Comparison of ENCODE assay signal across 2 cellular contexts in genomic region chr12:51369581-51369980, GRCh38.
TF ChIP-seq lines count a peak whose summit lies in the region.

No MANE protein-coding gene starts in this region.

TF ChIP-seq in IMR-90, 13 proteins besides CTCF, POLR2A, EP300 and RAD21 (continued from another document):
- TF ChIP-seq, protein P1, sequence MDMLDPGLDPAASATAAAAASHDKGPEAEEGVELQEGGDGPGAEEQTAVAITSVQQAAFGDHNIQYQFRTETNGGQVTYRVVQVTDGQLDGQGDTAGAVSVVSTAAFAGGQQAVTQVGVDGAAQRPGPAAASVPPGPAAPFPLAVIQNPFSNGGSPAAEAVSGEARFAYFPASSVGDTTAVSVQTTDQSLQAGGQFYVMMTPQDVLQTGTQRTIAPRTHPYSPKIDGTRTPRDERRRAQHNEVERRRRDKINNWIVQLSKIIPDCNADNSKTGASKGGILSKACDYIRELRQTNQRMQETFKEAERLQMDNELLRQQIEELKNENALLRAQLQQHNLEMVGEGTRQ (IDR thresholded peaks at IDR 0.05; ENCODE audit: low read depth, low read length), result no peak
- no peak for TF ChIP-seq ELK1 (IDR thresholded peaks at IDR 0.05; ENCODE audit: borderline replicate concordance, low read depth, low read length)

TF ChIP-seq in WTC11, 78 proteins besides CTCF, POLR2A, EP300 and RAD21 (continued from another document):
- TF ChIP-seq, protein P2, sequence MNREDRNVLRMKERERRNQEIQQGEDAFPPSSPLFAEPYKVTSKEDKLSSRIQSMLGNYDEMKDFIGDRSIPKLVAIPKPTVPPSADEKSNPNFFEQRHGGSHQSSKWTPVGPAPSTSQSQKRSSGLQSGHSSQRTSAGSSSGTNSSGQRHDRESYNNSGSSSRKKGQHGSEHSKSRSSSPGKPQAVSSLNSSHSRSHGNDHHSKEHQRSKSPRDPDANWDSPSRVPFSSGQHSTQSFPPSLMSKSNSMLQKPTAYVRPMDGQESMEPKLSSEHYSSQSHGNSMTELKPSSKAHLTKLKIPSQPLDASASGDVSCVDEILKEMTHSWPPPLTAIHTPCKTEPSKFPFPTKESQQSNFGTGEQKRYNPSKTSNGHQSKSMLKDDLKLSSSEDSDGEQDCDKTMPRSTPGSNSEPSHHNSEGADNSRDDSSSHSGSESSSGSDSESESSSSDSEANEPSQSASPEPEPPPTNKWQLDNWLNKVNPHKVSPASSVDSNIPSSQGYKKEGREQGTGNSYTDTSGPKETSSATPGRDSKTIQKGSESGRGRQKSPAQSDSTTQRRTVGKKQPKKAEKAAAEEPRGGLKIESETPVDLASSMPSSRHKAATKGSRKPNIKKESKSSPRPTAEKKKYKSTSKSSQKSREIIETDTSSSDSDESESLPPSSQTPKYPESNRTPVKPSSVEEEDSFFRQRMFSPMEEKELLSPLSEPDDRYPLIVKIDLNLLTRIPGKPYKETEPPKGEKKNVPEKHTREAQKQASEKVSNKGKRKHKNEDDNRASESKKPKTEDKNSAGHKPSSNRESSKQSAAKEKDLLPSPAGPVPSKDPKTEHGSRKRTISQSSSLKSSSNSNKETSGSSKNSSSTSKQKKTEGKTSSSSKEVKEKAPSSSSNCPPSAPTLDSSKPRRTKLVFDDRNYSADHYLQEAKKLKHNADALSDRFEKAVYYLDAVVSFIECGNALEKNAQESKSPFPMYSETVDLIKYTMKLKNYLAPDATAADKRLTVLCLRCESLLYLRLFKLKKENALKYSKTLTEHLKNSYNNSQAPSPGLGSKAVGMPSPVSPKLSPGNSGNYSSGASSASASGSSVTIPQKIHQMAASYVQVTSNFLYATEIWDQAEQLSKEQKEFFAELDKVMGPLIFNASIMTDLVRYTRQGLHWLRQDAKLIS (CRISPR knock-in tag; IDR thresholded peaks at IDR 0.05; ENCODE audit: borderline replicate concordance), result no peak
- TF ChIP-seq OVOL2 (CRISPR knock-in tag; IDR thresholded peaks at IDR 0.05; ENCODE audit: borderline replicate concordance) (no peak), PRRX2 (CRISPR knock-in tag; IDR thresholded peaks at IDR 0.05) (no peak), ZNF671 (CRISPR knock-in tag; IDR thresholded peaks at IDR 0.05) (no peak), MXD4 (CRISPR knock-in tag; IDR thresholded peaks at IDR 0.05; ENCODE audit: borderline replicate concordance) (no peak), ZNF121 (CRISPR knock-in tag; IDR thresholded peaks at IDR 0.05) (no peak)
- TF ChIP-seq, protein P3, sequence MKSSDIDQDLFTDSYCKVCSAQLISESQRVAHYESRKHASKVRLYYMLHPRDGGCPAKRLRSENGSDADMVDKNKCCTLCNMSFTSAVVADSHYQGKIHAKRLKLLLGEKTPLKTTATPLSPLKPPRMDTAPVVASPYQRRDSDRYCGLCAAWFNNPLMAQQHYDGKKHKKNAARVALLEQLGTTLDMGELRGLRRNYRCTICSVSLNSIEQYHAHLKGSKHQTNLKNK (CRISPR knock-in tag; IDR thresholded peaks at IDR 0.05), result no peak
- TF ChIP-seq, protein P4, sequence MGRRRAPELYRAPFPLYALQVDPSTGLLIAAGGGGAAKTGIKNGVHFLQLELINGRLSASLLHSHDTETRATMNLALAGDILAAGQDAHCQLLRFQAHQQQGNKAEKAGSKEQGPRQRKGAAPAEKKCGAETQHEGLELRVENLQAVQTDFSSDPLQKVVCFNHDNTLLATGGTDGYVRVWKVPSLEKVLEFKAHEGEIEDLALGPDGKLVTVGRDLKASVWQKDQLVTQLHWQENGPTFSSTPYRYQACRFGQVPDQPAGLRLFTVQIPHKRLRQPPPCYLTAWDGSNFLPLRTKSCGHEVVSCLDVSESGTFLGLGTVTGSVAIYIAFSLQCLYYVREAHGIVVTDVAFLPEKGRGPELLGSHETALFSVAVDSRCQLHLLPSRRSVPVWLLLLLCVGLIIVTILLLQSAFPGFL (CRISPR knock-in tag; IDR thresholded peaks at IDR 0.05; ENCODE audit: borderline replicate concordance), result no peak
- TF ChIP-seq, protein P5, sequence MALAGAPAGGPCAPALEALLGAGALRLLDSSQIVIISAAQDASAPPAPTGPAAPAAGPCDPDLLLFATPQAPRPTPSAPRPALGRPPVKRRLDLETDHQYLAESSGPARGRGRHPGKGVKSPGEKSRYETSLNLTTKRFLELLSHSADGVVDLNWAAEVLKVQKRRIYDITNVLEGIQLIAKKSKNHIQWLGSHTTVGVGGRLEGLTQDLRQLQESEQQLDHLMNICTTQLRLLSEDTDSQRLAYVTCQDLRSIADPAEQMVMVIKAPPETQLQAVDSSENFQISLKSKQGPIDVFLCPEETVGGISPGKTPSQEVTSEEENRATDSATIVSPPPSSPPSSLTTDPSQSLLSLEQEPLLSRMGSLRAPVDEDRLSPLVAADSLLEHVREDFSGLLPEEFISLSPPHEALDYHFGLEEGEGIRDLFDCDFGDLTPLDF (CRISPR knock-in tag; IDR thresholded peaks at IDR 0.05), result no peak
- TF ChIP-seq, protein P6, sequence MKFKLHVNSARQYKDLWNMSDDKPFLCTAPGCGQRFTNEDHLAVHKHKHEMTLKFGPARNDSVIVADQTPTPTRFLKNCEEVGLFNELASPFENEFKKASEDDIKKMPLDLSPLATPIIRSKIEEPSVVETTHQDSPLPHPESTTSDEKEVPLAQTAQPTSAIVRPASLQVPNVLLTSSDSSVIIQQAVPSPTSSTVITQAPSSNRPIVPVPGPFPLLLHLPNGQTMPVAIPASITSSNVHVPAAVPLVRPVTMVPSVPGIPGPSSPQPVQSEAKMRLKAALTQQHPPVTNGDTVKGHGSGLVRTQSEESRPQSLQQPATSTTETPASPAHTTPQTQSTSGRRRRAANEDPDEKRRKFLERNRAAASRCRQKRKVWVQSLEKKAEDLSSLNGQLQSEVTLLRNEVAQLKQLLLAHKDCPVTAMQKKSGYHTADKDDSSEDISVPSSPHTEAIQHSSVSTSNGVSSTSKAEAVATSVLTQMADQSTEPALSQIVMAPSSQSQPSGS (CRISPR knock-in tag; IDR thresholded peaks at IDR 0.05; ENCODE audit: borderline replicate concordance, low read depth), result no peak
